Comparison of ENCODE assay signal across 8 cellular contexts in genomic region chr19:20077791-20078463, GRCh38. TPM values are rescaled to one million over a fixed set of nuclear protein-coding genes. Genes with fewer than 3 reads are reported as not detected.
DNase-seq lines count a peak whose midpoint lies in the region; ATAC-seq lines count a peak whose summit lies in the region.

Gene ZNF90 (plus strand): TSS chr19:20078000. CDS start chr19:20078133, 133 bp downstream.

- peaks cover 37% of the 10 kb centered on the region for H3K36me3 Mint-ChIP-seq in dendritic cell treated with granulocyte-macrophage colony-stimulating factor and Interleukin-4, amounts not matched to agents 40 ng/mL and 50 ng/mL, for 4 days (ENCODE audit: low read depth)

- intact Hi-C loops in dendritic cell treated with granulocyte-macrophage colony-stimulating factor and Interleukin-4, amounts not matched to agents 40 ng/mL and 50 ng/mL, for 4 days (cut with micrococcal nuclease) = no loop called here

- H3K4me3 Mint-ChIP-seq in dendritic cell treated with granulocyte-macrophage colony-stimulating factor and Interleukin-4, amounts not matched to agents 40 ng/mL and 50 ng/mL, for 4 days = peak within 1 kb of the TSS; percentile 81

- H3K27ac Mint-ChIP-seq in dendritic cell treated with granulocyte-macrophage colony-stimulating factor and Interleukin-4, amounts not matched to agents 40 ng/mL and 50 ng/mL, for 4 days = peak within 1 kb of the TSS; percentile 68

- H3K9me3 Mint-ChIP-seq in dendritic cell treated with granulocyte-macrophage colony-stimulating factor and Interleukin-4, amounts not matched to agents 40 ng/mL and 50 ng/mL, for 4 days = peaks cover 72% of the 10 kb centered on the region

- H3K27me3 Mint-ChIP-seq in dendritic cell treated with granulocyte-macrophage colony-stimulating factor and Interleukin-4, amounts not matched to agents 40 ng/mL and 50 ng/mL, for 4 days = no peaks in the 10 kb centered on the region

- DNase-seq in COLO668 (lab: John Stamatoyannopoulos, UW; ENCODE audit: unreplicated experiment) (peak; percentile 82), KG1 (lab: John Stamatoyannopoulos, UW) (peak; percentile 97), left lobe of liver (ENCODE audit: low spot score) (peak; percentile 74), NCI-H446 treated with DMSO at 0.1 percent for 48 hours (lab: John Stamatoyannopoulos, UW) (no peak)
- peak; percentile 92 for DNase-seq in activated CD4-positive, alpha-beta T cell treated with anti-CD3 and anti-CD28 coated beads for 48 hours
- DNase-seq in stimulated activated CD4-positive, alpha-beta T cell treated with anti-CD3 and anti-CD28 coated beads, Interleukin-1b, Interleukin-23, amount 100 ng/mL, for 24 hours (ENCODE audit: low read depth in 4 of 4, low spot score in 1 of 4) = peak; percentile 59 to 77 (median 72)

- peaks cover 17% of the 10 kb centered on the region for H3K4me1 Mint-ChIP-seq in dendritic cell treated with granulocyte-macrophage colony-stimulating factor and Interleukin-4, amounts not matched to agents 40 ng/mL and 50 ng/mL, for 4 days (ENCODE audit: low read depth)

- ATAC-seq in GM21390 (IDR thresholded peaks at IDR 0.05; ENCODE audit: unreplicated experiment) (peak; percentile 89), left lobe of liver (peak; percentile 76)

RNA-seq across cellular contexts. Expression of gene ZNF90, which starts in this region (rescaled TPM):
- total RNA-seq in left lobe of liver = 0.43 TPM

Comparison
In these comparisons a context has a peak if more than half of its experiments do, and no peak if none do; other contexts are left out.
1. Peak in DNase-seq and ATAC-seq in left lobe of liver; RNA of the gene not detected or under 1 TPM.